1 cellular context compared by ENCODE assay signal in the genomic region with DNA sequence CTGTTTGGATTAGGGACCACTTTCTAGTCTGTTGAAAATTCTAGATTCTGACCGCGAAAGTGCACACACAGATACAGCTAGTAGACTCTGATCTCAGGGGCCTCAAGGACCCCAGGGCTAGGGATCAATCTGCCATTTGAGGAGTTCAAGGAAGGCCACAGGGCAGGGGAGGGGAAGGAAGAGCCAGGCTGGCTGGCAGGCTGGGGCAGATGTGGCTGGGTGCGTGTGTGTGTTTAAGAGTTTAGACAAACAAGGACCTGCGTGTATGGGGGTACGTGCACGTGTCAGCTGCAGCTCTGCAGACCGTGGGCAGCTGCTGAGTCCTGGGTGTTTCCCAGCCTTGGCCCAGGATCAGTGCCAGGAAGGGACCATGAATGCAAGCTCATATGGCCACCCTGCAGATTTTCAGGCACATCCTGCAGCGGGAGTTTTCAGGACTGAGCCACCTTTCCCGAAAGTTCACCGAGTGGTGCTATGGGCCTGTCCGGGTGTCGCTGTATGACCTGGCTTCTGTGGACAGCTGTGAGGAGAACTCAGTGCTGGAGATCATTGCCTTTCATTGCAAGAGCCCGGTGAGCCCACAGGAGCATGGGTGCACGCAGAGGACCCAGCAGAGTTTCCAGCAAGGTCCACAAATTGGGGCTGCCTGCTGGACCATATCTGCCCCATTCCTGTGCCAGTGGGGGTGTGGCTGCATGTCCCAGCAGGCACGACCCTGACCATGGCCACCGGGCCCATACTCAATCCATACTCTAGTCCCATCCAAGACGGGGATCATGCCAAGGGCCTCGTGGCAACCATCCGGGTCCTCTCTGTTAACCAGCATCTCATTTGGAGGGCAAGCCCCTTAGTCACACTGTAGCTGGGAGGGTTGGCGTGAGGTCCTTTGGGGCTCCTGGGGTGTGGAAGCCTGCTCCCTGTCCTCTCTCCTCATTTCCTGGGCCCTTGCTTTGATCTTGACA.
TF ChIP-seq lines count a peak whose summit lies in the region.

No MANE protein-coding gene starts in this region.

TF ChIP-seq in HepG2, 621 proteins besides CTCF, POLR2A, EP300 and RAD21 (continued from another document and continues in another):
- no peak for TF ChIP-seq THAP11 (CRISPR knock-in tag; IDR thresholded peaks at IDR 0.05)
- TF ChIP-seq, protein P1, sequence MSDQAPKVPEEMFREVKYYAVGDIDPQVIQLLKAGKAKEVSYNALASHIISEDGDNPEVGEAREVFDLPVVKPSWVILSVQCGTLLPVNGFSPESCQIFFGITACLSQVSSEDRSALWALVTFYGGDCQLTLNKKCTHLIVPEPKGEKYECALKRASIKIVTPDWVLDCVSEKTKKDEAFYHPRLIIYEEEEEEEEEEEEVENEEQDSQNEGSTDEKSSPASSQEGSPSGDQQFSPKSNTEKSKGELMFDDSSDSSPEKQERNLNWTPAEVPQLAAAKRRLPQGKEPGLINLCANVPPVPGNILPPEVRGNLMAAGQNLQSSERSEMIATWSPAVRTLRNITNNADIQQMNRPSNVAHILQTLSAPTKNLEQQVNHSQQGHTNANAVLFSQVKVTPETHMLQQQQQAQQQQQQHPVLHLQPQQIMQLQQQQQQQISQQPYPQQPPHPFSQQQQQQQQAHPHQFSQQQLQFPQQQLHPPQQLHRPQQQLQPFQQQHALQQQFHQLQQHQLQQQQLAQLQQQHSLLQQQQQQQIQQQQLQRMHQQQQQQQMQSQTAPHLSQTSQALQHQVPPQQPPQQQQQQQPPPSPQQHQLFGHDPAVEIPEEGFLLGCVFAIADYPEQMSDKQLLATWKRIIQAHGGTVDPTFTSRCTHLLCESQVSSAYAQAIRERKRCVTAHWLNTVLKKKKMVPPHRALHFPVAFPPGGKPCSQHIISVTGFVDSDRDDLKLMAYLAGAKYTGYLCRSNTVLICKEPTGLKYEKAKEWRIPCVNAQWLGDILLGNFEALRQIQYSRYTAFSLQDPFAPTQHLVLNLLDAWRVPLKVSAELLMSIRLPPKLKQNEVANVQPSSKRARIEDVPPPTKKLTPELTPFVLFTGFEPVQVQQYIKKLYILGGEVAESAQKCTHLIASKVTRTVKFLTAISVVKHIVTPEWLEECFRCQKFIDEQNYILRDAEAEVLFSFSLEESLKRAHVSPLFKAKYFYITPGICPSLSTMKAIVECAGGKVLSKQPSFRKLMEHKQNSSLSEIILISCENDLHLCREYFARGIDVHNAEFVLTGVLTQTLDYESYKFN (CRISPR knock-in tag; conservative IDR thresholded peaks at IDR 0.05): peak; percentile 92
- TF ChIP-seq HNRNPH1 (optimal IDR thresholded peaks at IDR 0.05; ENCODE audit: low read depth, low read length): no peak
- TF ChIP-seq, protein P2, sequence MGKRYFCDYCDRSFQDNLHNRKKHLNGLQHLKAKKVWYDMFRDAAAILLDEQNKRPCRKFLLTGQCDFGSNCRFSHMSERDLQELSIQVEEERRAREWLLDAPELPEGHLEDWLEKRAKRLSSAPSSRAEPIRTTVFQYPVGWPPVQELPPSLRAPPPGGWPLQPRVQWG (CRISPR knock-in tag; IDR thresholded peaks at IDR 0.05; ENCODE audit: borderline replicate concordance, low read depth): no peak
- TF ChIP-seq TCF7L2 (IDR thresholded peaks at IDR 0.05; ENCODE audit: low read depth, low read length): no peak
- no peak for TF ChIP-seq KAT7 (CRISPR knock-in tag; IDR thresholded peaks at IDR 0.05; ENCODE audit: borderline replicate concordance)
- TF ChIP-seq FOXA1 (IDR thresholded peaks at IDR 0.05): no peak
- peak; percentile 72; the same call in 1 of the 2 replicates for TF ChIP-seq FOXA1 (CRISPR knock-in tag; IDR thresholded peaks at IDR 0.05)
- TF ChIP-seq EZH2 (conservative IDR thresholded peaks at IDR 0.05; ENCODE audit: low read depth, low read length): no peak
- no peak for TF ChIP-seq ZNF282 (IDR thresholded peaks at IDR 0.05; ENCODE audit: partially characterized antibody)
- TF ChIP-seq ZNF382 (CRISPR knock-in tag; IDR thresholded peaks at IDR 0.05; ENCODE audit: borderline replicate concordance): no peak
- TF ChIP-seq RELA (CRISPR knock-in tag; IDR thresholded peaks at IDR 0.05): no peak
- no peak for TF ChIP-seq ZNF850 (CRISPR knock-in tag; conservative IDR thresholded peaks at IDR 0.05)
- no peak for TF ChIP-seq ZNF781 (CRISPR knock-in tag; IDR thresholded peaks at IDR 0.05; ENCODE audit: borderline replicate concordance, not compliant biosample characterization)
- no peak for TF ChIP-seq PRMT3 (CRISPR knock-in tag; IDR thresholded peaks at IDR 0.05; ENCODE audit: borderline replicate concordance, low read depth)
- TF ChIP-seq TEAD2 (CRISPR knock-in tag; IDR thresholded peaks at IDR 0.05): no peak
- TF ChIP-seq, protein P3, sequence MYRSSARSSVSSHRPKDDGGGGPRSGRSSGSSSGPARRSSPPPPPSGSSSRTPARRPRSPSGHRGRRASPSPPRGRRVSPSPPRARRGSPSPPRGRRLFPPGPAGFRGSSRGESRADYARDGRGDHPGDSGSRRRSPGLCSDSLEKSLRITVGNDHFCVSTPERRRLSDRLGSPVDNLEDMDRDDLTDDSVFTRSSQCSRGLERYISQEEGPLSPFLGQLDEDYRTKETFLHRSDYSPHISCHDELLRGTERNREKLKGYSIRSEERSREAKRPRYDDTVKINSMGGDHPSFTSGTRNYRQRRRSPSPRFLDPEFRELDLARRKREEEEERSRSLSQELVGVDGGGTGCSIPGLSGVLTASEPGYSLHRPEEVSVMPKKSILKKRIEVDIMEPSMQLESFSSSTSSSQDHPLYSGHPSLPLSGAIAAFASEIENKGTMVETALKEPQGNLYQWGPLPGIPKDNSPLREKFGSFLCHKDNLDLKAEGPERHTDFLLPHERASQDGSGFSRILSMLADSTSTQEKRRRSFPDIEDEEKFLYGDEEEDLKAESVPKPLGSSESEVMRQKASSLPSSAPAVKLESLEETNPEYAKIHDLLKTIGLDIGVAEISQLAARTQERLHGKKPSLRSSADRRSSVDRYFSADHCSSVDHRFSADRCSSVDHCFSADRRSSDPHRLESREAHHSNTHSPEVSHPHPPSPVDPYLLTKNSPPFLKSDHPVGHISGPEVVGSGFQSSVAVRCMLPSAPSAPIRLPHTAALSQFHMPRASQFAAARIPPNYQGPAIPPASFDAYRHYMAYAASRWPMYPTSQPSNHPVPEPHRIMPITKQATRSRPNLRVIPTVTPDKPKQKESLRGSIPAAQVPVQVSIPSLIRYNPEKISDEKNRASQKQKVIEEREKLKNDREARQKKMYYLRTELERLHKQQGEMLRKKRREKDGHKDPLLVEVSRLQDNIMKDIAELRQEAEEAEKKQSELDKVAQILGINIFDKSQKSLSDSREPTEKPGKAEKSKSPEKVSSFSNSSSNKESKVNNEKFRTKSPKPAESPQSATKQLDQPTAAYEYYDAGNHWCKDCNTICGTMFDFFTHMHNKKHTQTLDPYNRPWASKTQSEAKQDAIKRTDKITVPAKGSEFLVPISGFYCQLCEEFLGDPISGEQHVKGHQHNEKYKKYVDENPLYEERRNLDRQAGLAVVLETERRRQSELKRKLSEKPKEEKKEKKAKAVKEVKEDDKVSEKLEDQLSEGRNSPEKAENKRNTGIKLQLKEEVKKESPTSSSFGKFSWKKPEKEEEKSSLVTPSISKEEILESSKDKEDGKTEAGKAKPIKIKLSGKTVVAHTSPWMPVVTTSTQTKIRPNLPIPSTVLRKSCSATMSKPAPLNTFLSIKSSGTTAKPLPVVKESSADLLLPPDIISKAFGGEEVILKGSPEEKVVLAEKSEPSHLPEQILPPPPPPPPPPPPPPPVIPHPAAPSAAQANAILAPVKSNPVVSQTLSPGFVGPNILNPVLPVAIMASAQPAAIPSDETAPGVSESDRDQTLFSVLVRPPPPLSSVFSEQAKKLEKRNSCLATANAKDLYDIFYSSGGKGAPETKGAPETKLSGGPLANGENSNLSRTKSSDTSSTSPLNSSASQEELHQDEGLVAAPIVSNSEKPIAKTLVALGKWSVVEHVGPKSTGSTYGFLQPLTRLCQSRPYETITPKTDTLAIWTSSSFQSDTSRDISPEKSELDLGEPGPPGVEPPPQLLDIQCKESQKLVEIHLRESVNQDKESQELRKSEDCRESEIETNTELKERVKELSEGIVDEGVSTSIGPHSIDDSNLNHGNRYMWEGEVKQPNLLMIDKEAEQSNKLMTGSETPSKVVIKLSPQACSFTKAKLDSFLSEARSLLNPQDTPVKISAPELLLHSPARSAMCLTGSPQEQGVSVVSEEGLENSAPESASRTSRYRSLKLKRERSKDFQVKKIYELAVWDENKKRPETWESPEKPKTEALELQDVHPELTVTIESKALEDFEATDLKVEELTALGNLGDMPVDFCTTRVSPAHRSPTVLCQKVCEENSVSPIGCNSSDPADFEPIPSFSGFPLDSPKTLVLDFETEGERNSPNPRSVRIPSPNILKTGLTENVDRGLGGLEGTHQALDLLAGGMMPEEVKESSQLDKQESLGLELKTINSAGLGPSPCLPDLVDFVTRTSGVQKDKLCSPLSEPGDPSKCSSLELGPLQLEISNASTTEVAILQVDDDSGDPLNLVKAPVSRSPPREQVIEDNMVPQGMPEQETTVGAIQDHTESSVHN (CRISPR knock-in tag; IDR thresholded peaks at IDR 0.05): no peak; the same call in 1 of the 2 replicates
- TF ChIP-seq KDM1A (CRISPR knock-in tag; IDR thresholded peaks at IDR 0.05): no peak
- no peak for TF ChIP-seq ZNF556 (CRISPR knock-in tag; IDR thresholded peaks at IDR 0.05; ENCODE audit: borderline replicate concordance)
- TF ChIP-seq HOXA7 (CRISPR knock-in tag; IDR thresholded peaks at IDR 0.05): no peak
- TF ChIP-seq, protein P4, sequence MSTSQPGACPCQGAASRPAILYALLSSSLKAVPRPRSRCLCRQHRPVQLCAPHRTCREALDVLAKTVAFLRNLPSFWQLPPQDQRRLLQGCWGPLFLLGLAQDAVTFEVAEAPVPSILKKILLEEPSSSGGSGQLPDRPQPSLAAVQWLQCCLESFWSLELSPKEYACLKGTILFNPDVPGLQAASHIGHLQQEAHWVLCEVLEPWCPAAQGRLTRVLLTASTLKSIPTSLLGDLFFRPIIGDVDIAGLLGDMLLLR (CRISPR knock-in tag; IDR thresholded peaks at IDR 0.05): no peak
- peak; percentile 90; the same call in 1 of the 2 replicates for TF ChIP-seq ZNF292 (CRISPR knock-in tag; IDR thresholded peaks at IDR 0.05; ENCODE audit: borderline replicate concordance, low read depth)
- no peak for TF ChIP-seq NFKBIZ (CRISPR knock-in tag; IDR thresholded peaks at IDR 0.05)
- no peak for TF ChIP-seq ZNF790 (CRISPR knock-in tag; IDR thresholded peaks at IDR 0.05; ENCODE audit: borderline replicate concordance)
- TF ChIP-seq ZNF160 (CRISPR knock-in tag; IDR thresholded peaks at IDR 0.05): no peak
- TF ChIP-seq, protein P5, sequence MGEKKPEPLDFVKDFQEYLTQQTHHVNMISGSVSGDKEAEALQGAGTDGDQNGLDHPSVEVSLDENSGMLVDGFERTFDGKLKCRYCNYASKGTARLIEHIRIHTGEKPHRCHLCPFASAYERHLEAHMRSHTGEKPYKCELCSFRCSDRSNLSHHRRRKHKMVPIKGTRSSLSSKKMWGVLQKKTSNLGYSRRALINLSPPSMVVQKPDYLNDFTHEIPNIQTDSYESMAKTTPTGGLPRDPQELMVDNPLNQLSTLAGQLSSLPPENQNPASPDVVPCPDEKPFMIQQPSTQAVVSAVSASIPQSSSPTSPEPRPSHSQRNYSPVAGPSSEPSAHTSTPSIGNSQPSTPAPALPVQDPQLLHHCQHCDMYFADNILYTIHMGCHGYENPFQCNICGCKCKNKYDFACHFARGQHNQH (CRISPR knock-in tag; IDR thresholded peaks at IDR 0.05): no peak
- TF ChIP-seq CC2D1A (CRISPR knock-in tag; IDR thresholded peaks at IDR 0.05): no peak
- no peak for TF ChIP-seq FOXJ3 (CRISPR knock-in tag; IDR thresholded peaks at IDR 0.05; ENCODE audit: borderline replicate concordance)
- no peak for TF ChIP-seq CHD2 (IDR thresholded peaks at IDR 0.05; ENCODE audit: low read depth, low read length)
- TF ChIP-seq NCOA5 (CRISPR knock-in tag; IDR thresholded peaks at IDR 0.05): no peak
- peak; percentile 7; the same call in 1 of the 2 replicates for TF ChIP-seq REPIN1 (CRISPR knock-in tag; IDR thresholded peaks at IDR 0.05; ENCODE audit: borderline replicate concordance, low read depth)
- no peak for TF ChIP-seq SOX13 (IDR thresholded peaks at IDR 0.05)
- TF ChIP-seq SOX13 (CRISPR knock-in tag; conservative IDR thresholded peaks at IDR 0.05 in 1 of 2, IDR thresholded peaks at IDR 0.05 in 1 of 2): peak in 1 of 2 experiments; percentile 56; a peak in 1 of 4 replicates
- TF ChIP-seq, protein P6, sequence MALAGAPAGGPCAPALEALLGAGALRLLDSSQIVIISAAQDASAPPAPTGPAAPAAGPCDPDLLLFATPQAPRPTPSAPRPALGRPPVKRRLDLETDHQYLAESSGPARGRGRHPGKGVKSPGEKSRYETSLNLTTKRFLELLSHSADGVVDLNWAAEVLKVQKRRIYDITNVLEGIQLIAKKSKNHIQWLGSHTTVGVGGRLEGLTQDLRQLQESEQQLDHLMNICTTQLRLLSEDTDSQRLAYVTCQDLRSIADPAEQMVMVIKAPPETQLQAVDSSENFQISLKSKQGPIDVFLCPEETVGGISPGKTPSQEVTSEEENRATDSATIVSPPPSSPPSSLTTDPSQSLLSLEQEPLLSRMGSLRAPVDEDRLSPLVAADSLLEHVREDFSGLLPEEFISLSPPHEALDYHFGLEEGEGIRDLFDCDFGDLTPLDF (CRISPR knock-in tag; IDR thresholded peaks at IDR 0.05): no peak
- TF ChIP-seq ZNF296 (CRISPR knock-in tag; conservative IDR thresholded peaks at IDR 0.05): 0 out of 2 replicates have a peak, but pooled peaks have one; percentile 21
- 0 out of 2 replicates have a peak, but pooled peaks have one; percentile 56 for TF ChIP-seq BRD4 (CRISPR knock-in tag; IDR thresholded peaks at IDR 0.05)
- TF ChIP-seq HOXD1 (CRISPR knock-in tag; IDR thresholded peaks at IDR 0.05): no peak
- 0 out of 2 replicates have a peak, but pooled peaks have one; percentile 46 for TF ChIP-seq ZNF30 (CRISPR knock-in tag; IDR thresholded peaks at IDR 0.05)
- TF ChIP-seq BHLHE40 (IDR thresholded peaks at IDR 0.05; ENCODE audit: low read length): peak; percentile 93
- TF ChIP-seq TAF15 (IDR thresholded peaks at IDR 0.05; ENCODE audit: low read depth, low read length, poor library complexity, severe bottlenecking): no peak
- no peak for TF ChIP-seq ZNF607 (CRISPR knock-in tag; IDR thresholded peaks at IDR 0.05; ENCODE audit: borderline replicate concordance)
- no peak for TF ChIP-seq MED8 (CRISPR knock-in tag; IDR thresholded peaks at IDR 0.05; ENCODE audit: insufficient replicate concordance)
- TF ChIP-seq, protein P7, sequence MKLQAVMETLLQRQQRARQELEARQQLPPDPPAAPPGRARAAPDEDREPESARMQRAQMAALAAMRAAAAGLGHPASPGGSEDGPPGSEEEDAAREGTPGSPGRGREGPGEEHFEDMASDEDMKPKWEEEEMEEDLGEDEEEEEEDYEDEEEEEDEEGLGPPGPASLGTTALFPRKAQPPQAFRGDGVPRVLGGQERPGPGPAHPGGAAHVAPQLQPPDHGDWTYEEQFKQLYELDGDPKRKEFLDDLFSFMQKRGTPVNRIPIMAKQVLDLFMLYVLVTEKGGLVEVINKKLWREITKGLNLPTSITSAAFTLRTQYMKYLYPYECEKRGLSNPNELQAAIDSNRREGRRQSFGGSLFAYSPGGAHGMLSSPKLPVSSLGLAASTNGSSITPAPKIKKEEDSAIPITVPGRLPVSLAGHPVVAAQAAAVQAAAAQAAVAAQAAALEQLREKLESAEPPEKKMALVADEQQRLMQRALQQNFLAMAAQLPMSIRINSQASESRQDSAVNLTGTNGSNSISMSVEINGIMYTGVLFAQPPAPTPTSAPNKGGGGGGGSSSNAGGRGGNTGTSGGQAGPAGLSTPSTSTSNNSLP (IDR thresholded peaks at IDR 0.05; ENCODE audit: low read depth, low read length): no peak
- no peak for TF ChIP-seq ZNF530 (CRISPR knock-in tag; IDR thresholded peaks at IDR 0.05; ENCODE audit: low read depth)
- TF ChIP-seq NCOA1 (CRISPR knock-in tag; IDR thresholded peaks at IDR 0.05): peak; percentile 51; the same call in 1 of the 2 replicates
